Comparison of ENCODE assay signal across 8 cellular contexts in the genomic region with DNA sequence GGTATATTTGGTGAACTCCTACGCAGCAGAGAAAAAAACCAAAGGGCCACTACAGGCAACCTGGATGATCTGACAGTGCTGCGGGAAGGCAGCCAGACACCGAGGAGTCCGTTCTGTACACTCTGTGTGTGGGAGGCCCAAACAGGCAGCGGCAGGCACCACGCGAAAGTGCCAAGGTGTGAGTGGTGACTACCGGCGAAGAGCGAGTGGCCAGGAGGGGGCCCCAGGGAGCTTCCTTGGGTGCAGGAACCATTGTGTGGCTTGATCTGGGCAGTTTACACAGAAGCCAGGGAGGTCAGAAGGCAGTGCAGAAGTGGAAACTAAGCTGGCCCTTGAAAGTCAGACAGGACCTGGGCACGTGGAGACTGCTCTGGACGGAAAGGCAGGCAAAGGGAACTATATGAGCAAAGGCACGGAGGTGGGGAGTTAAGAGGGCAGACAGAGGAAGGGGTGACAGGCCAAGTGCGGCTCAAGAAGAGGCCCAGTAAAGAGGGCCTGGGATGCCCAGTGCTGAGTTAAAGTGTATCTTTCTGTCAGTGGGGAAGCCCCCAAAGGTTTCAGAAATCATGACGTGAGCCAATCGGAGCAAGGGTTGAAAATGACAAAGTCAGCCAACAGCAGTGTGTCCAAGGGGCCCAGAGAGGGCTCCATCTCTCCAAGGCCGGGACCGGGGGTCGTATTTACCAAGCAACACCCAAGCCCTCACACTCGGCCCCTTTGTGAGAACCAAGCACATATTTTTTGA. TPM values are rescaled to one million over a fixed set of nuclear protein-coding genes. Genes with fewer than 3 reads are reported as not detected.
DNase-seq lines count a peak whose midpoint lies in the region; ATAC-seq and TF ChIP-seq lines count a peak whose summit lies in the region.

No MANE protein-coding gene starts in this region.

- peaks cover 64% of the 10 kb centered on the region for H3K4me1 ChIP-seq in psoas muscle

- 50 to 61% (median 50%) methylated on average over 20 of the region's 20 CpGs for WGBS in psoas muscle, 3 donors

- H3K27me3 ChIP-seq in psoas muscle (ENCODE audit: insufficient read depth in 3 of 3, low read length in 2 of 3): no peaks in the 10 kb centered on the region

- H3K9me3 ChIP-seq in psoas muscle: no peaks in the 10 kb centered on the region

- H3K4me3 ChIP-seq in psoas muscle: no peak overlapping the region

- DNase-seq in Daoy (ENCODE audit: low read depth) (peak; percentile 21), MV-4-11 (lab: John Stamatoyannopoulos, UW) (peak; percentile 47), Right ventricle myocardium superior (peak; percentile 72), psoas muscle (peak; percentile 57 to 79)
- DNase-seq in activated T-helper 9 cell treated with anti-CD3 and anti-CD28 coated beads, Interleukin-2, amount 50 U/mL, for 16 hours (ENCODE audit: low read depth): peak; percentile 24

- H3K36me3 ChIP-seq in psoas muscle (ENCODE audit: insufficient read depth in 1 of 2, low read depth in 1 of 2): peaks cover 0 to 10% of the 10 kb centered on the region in 2 donors

- peak overlapping the region; percentile 57 for H3K27ac ChIP-seq in psoas muscle

- ATAC-seq in Right ventricle myocardium superior (ENCODE audit: poor library complexity) (peak; percentile 59), psoas muscle (peak; percentile 71 to 83 (median 79)), HG02759 (IDR thresholded peaks at IDR 0.05; ENCODE audit: unreplicated experiment) (no peak), GM21723 (IDR thresholded peaks at IDR 0.05; ENCODE audit: unreplicated experiment) (no peak), HG03442 (IDR thresholded peaks at IDR 0.05; ENCODE audit: unreplicated experiment) (no peak)

- TF ChIP-seq CTCF in psoas muscle (IDR thresholded peaks at IDR 0.05): peak; percentile 52

- intact Hi-C loops in Right ventricle myocardium superior (cut with DNase I) (no loop called here), psoas muscle (cut with DNase I) (loop anchor here (5.0 kb wide), 2 partner anchors 45 to 90 kb away; no protein-coding TSS in a partner anchor)

RNA-seq across cellular contexts. Expression of gene TMEM184B, which starts 10.6 kb away (rescaled TPM):
- 9.7 and 12.8 TPM in 2 replicates for total RNA-seq in Daoy (2014; rRNA removed; shearing (Covaris generic))
- total RNA-seq in Right ventricle myocardium superior: 42.2 TPM
- 10 to 100 TPM; 23.2 to 40.3 (median 30.3) TPM for total RNA-seq in psoas muscle
- 10 to 100 TPM; 13.6 to 28.2 (median 24.8) TPM for polyA plus RNA-seq in psoas muscle

RNA-seq across cellular contexts. Expression of gene CSNK1E, which starts 55.0 kb away (rescaled TPM):
- 51.6 and 62.7 TPM in 2 replicates for total RNA-seq in Daoy (2014; rRNA removed; shearing (Covaris generic))
- 65.7 TPM for total RNA-seq in Right ventricle myocardium superior
- 10 to 100 TPM; 41.4 to 61.8 (median 49.0) TPM for total RNA-seq in psoas muscle
- polyA plus RNA-seq in psoas muscle: 100 to 1,000 TPM in 1 of 3 donors, 10 to 100 TPM in 2; 33.4 to 193 (median 63.6) TPM

Comparison
In these comparisons a context has a peak if more than half of its experiments do, and no peak if none do; other contexts are left out.
1. DNase-seq: peak in every context shown above with its lines; median percentile 72 in Right ventricle myocardium superior; 68 in psoas muscle; 47 in MV-4-11; 24 in activated T-helper 9 cell treated with anti-CD3 and anti-CD28 coated beads, Interleukin-2, amount 50 U/mL, for 16 hours; 21 in Daoy.
2. ATAC-seq: peak in Right ventricle myocardium superior (single experiment) and psoas muscle (4 of 4); none in HG02759 (single experiment), GM21723 (single experiment) and HG03442 (single experiment).